18 cellular contexts compared by ENCODE assay signal in the genomic region with DNA sequence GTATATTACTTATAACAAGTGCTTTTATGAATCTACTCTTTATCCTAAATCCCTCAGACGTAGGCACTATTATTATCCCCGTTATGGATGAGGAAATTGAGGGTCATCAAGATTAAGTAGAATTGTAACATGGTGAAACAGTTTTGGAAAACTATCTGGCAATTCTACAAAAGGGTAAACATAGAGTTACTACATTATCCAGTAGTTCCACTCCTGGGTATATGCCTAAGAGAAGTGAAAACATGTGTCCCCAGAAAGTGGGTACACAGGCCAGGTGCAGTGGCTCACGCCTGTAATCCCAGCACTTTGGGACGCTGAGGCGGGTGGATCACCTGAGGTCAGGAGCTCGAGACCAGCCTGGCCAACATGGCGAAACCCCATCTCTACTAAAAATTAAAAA. TPM values are rescaled to one million over a fixed set of nuclear protein-coding genes. Genes with fewer than 3 reads are reported as not detected.
"Had no signal": no experiment of that assay in that cellular context is flagged by ENCODE, and none has a peak within 500 bp of the region (broad histone marks: within the 10 kb centered on the region; RNA-seq: fewer than 3 reads in every experiment).

No MANE protein-coding gene starts in this region.

RNA-seq across cellular contexts. Expression of gene HCRT, which starts 54.3 kb away (rescaled TPM):
- total RNA-seq: activated B cell treated with CpG ODN at 0.5 μM for 24 hours; activated CD4-positive, alpha-beta memory T cell treated with anti-CD3 and anti-CD28 coated beads for 36 hours; activated CD4-positive, alpha-beta T cell treated with anti-CD3 and anti-CD28 coated beads, Interleukin-2, amount 10 ng/mL, durations not matched to agents 24 days and 14 days; activated CD8-positive, alpha-beta memory T cell treated with anti-CD3 and anti-CD28 coated beads for 36 hours; activated CD8-positive, alpha-beta T cell treated with anti-CD3 and anti-CD28 coated beads for 36 hours; activated naive CD4-positive, alpha-beta T cell treated with anti-CD3 and anti-CD28 coated beads for 36 hours; activated naive CD4-positive, alpha-beta T cell treated with anti-CD3 and anti-CD28 coated beads, Interleukin-2, amount 50 U/mL, for 72 hours; activated naive CD8-positive, alpha-beta T cell treated with anti-CD3 and anti-CD28 coated beads for 36 hours; activated T-cell treated with anti-CD3 and anti-CD28 coated beads, Interleukin-2, amount 50 U/mL, for 4 hours; activated T-cell treated with anti-CD3 and anti-CD28 coated beads, Interleukin-2, amount 50 U/mL, for 72 hours; activated T-helper 1 cell treated with anti-CD3 and anti-CD28 coated beads, Interleukin-12 subunit alpha, Interleukin-12 subunit beta, Interleukin-2, Interleukin-4 antibody, amounts not matched to agents 30 ng/mL and 10 ng/mL and 1 ng/mL, durations not matched to agents 14 hours and 24 hours and 36 hours; activated T-helper 17 cell treated with anti-CD3 and anti-CD28 coated beads, Interleukin-2, amount 50 U/mL, for 72 hours; adrenal gland; aorta; astrocyte; body of pancreas; breast epithelium; cardiac septum had no signal
- polyA plus RNA-seq: adrenal gland, aorta had no signal

RNA-seq across cellular contexts. Expression of gene KCNH4, which starts 58.6 kb away (rescaled TPM):
- total RNA-seq: astrocyte, body of pancreas, cardiac septum had no signal
- polyA plus RNA-seq: aorta had no signal
